Comparison of ENCODE assay signal across 8 cellular contexts in genomic region chr10:29590598-29591415, GRCh38. TPM values are rescaled to one million over a fixed set of nuclear protein-coding genes. Genes with fewer than 3 reads are reported as not detected.
DNase-seq lines count a peak whose midpoint lies in the region; FAIRE-seq and TF ChIP-seq lines count a peak whose summit lies in the region.

No MANE protein-coding gene starts in this region.

- no peak overlapping the region for H3K27ac ChIP-seq in kidney (ENCODE audit: low read depth in 2 of 2, low read length in 2 of 2)
- peak overlapping the region; percentile 91 for H3K27ac ChIP-seq in subcutaneous abdominal adipose tissue (ENCODE audit: low read depth, low read length)

- no peaks in the 10 kb centered on the region for H3K36me3 ChIP-seq in kidney (ENCODE audit: control insufficient read depth in 1 of 2, insufficient read depth in 2 of 2, low read length in 2 of 2)
- H3K36me3 ChIP-seq in subcutaneous abdominal adipose tissue (ENCODE audit: control insufficient read depth in 5 of 5, insufficient read depth in 5 of 5, low read length in 5 of 5), result no peaks in the 10 kb centered on the region

- DNase-seq in AML-193 (lab: John Stamatoyannopoulos, UW), result peak; percentile 45 to 69
- DNase-seq in GM12891 (ENCODE audit: insufficient read length, low spot score), result peak; percentile 16
- DNase-seq in NOMO-1 (lab: John Stamatoyannopoulos, UW; ENCODE audit: unreplicated experiment in 2 of 2), result peak; percentile 2 to 71
- peak; percentile 62 for DNase-seq in MCF 10A (ENCODE audit: unreplicated experiment)
- DNase-seq in kidney, result no peak
- no peak for DNase-seq in NCI-H1436 treated with DMSO at 0.1 percent for 48 hours (lab: John Stamatoyannopoulos, UW)
- no peak for DNase-seq in mucosa of gallbladder (ENCODE audit: low spot score)

- no peaks in the 10 kb centered on the region for H3K27me3 Mint-ChIP-seq in MCF 10A (ENCODE audit: insufficient read depth, unreplicated experiment)

- H3K9me3 ChIP-seq in kidney (ENCODE audit: control insufficient read depth in 1 of 2, low read length in 2 of 2) (no peaks in the 10 kb centered on the region), subcutaneous abdominal adipose tissue (ENCODE audit: control insufficient read depth in 5 of 5, low read length in 5 of 5) (peaks cover 0 to 3% (median 0%) of the 10 kb centered on the region in 5 donors)

- FAIRE-seq in GM12891 (lab: Jason Lieb, UNC), result no peak
- FAIRE-seq in kidney (lab: Jason Lieb, UNC), result peak; percentile 80

- H3K4me1 ChIP-seq in kidney (ENCODE audit: control insufficient read depth in 1 of 2, insufficient read depth in 1 of 2, low read depth in 1 of 2, low read length in 2 of 2), result peaks cover 0 to 3% of the 10 kb centered on the region in 2 donors
- peaks cover 5 to 34% (median 32%) of the 10 kb centered on the region in 5 donors for H3K4me1 ChIP-seq in subcutaneous abdominal adipose tissue (ENCODE audit: control insufficient read depth in 5 of 5, insufficient read depth in 5 of 5, low read length in 5 of 5)

- TF ChIP-seq POLR2A in GM12891 (IDR thresholded peaks at IDR 0.05; ENCODE audit: low read depth, low read length), result no peak

- TF ChIP-seq CTCF in MCF 10A (IDR thresholded peaks at IDR 0.05; ENCODE audit: unreplicated experiment) (peak; percentile 77), kidney (IDR thresholded peaks at IDR 0.05; ENCODE audit: borderline replicate concordance, extremely low read depth, insufficient read depth) (peak; percentile 75)

- H3K9ac ChIP-seq in kidney (ENCODE audit: low read length in 2 of 2), result no peak overlapping the region
- peak overlapping the region in 3 of 5 donors; percentile 28 to 74 (median 70) for H3K9ac ChIP-seq in subcutaneous abdominal adipose tissue (ENCODE audit: low read length in 5 of 5)

- peaks cover 19% of the 10 kb centered on the region for H3K36me3 Mint-ChIP-seq in MCF 10A (ENCODE audit: insufficient read depth, unreplicated experiment)

- peaks cover 22% of the 10 kb centered on the region for H3K4me1 Mint-ChIP-seq in MCF 10A (ENCODE audit: insufficient read depth, unreplicated experiment)

- H3K9me3 Mint-ChIP-seq in MCF 10A (ENCODE audit: unreplicated experiment), result no peaks in the 10 kb centered on the region

- CTCF ChIA-PET in MCF 10A (lab: Yijun Ruan, JAX), result interaction anchor here (0.6 to 2.8 kb wide), 15 partner anchors 10 to 907 kb away, joined by 3 to 9 read pairs (median 4); no protein-coding TSS in a partner anchor

- peak overlapping the region; percentile 92 for H3K27ac Mint-ChIP-seq in MCF 10A (ENCODE audit: low read depth, unreplicated experiment)

- H3K27me3 ChIP-seq in subcutaneous abdominal adipose tissue (ENCODE audit: control insufficient read depth in 5 of 5, insufficient read depth in 4 of 5, low read length in 5 of 5), result no peaks in the 10 kb centered on the region

- H3K4me3 ChIP-seq in kidney (ENCODE audit: low read length in 2 of 2) (no peak overlapping the region), subcutaneous abdominal adipose tissue (ENCODE audit: low read depth in 1 of 5, low read length in 5 of 5) (peak overlapping the region in 2 of 5 donors; percentile 19 to 36)

- intact Hi-C loops in MCF 10A (cut with micrococcal nuclease), result loop anchor here (1.0 to 5.0 kb wide), 4 partner anchors 34 to 144 kb away; no protein-coding TSS in a partner anchor
- intact Hi-C loops in kidney (cut with DNase I), result no loop called here

- BruUV-seq in MCF 10A (replicated peaks; lab: Mats Ljungman, UMichigan), result no TSS peak

- peak overlapping the region; percentile 15 for H3K4me3 Mint-ChIP-seq in MCF 10A (ENCODE audit: unreplicated experiment)

- POLR2A ChIA-PET in MCF 10A (lab: Yijun Ruan, JAX), result interaction anchor here (0.9 to 1.4 kb wide), 2 partner anchors 44 to 145 kb away, joined by 3 to 4 read pairs; partner anchors contain the start of gene SVIL

TF ChIP-seq in GM12891, 5 proteins besides CTCF, POLR2A, EP300 and RAD21:
- TF ChIP-seq POU2F2 (IDR thresholded peaks at IDR 0.05; ENCODE audit: low read depth, low read length) (no peak), POLR2AphosphoS5 (IDR thresholded peaks at IDR 0.05; ENCODE audit: low read depth, low read length) (no peak), TAF1 (IDR thresholded peaks at IDR 0.05; ENCODE audit: low read depth, low read length) (no peak), SPI1 (IDR thresholded peaks at IDR 0.05; ENCODE audit: low read depth, low read length) (no peak), PAX5 (IDR thresholded peaks at IDR 0.05; ENCODE audit: insufficient read depth, low read length, severe bottlenecking) (no peak)

RNA-seq across cellular contexts. Expression of gene SVIL, which starts 44.0 kb away (rescaled TPM):
- polyA plus RNA-seq in GM12891 (2012; ENCODE audit: low read depth, missing spikeins), result 0.27 TPM
- 43.3 and 51.9 TPM in 2 replicates for total RNA-seq in MCF 10A (2022)
- 94.4 TPM for total RNA-seq in kidney
- 7.4 TPM for polyA plus RNA-seq in kidney (ENCODE audit: insufficient read depth, low read depth, low replicate concordance)
- 284 TPM for total RNA-seq in mucosa of gallbladder

Comparison
In these comparisons a context has a peak if more than half of its experiments do, and no peak if none do; other contexts are left out.
1. DNase-seq: peak in AML-193 (2 of 2), GM12891 (single experiment), NOMO-1 (2 of 2) and MCF 10A (single experiment); none in kidney (single experiment), NCI-H1436 treated with DMSO at 0.1 percent for 48 hours (single experiment) and mucosa of gallbladder (single experiment).
2. H3K9ac ChIP-seq: peak in subcutaneous abdominal adipose tissue (3 of 5); none in kidney (0 of 2).